In genomic region chr1:152189657-152190442, GRCh38 we compare ENCODE assay signal across 9 cellular contexts. TPM values are rescaled to one million over a fixed set of nuclear protein-coding genes. Genes with fewer than 3 reads are reported as not detected.
DNase-seq lines count a peak whose midpoint lies in the region; ATAC-seq and TF ChIP-seq lines count a peak whose summit lies in the region.
"Had no signal": no experiment of that assay in that cellular context is flagged by ENCODE, and none has a peak within 500 bp of the region (broad histone marks: within the 10 kb centered on the region; RNA-seq: fewer than 3 reads in every experiment).

No MANE protein-coding gene starts in this region.

- H4K20me1 ChIP-seq in PC-3 (ENCODE audit: low read length), result no peaks in the 10 kb centered on the region

- intact Hi-C loops in CD8-positive, alpha-beta T cell (cut with DNase I, micrococcal nuclease), result loop anchor here (1.0 to 10.0 kb wide), 7 partner anchors 157 to 268 kb away; no protein-coding TSS in a partner anchor
- intact Hi-C loops in PC-3 (cut with micrococcal nuclease), result loop anchor here (1.0 to 2.0 kb wide), 4 partner anchors 37 to 268 kb away; no protein-coding TSS in a partner anchor

- no peak overlapping the region for H3K27ac ChIP-seq in CD8-positive, alpha-beta T cell (ENCODE audit: low read depth, low read length)
- no peak overlapping the region for H3K27ac ChIP-seq in PC-3 (ENCODE audit: low read length)

- H3K4me3 Mint-ChIP-seq in CD8-positive, alpha-beta T cell, result peak overlapping the region; percentile 78
- H3K4me3 Mint-ChIP-seq in HFFc6 (peak overlapping the region; percentile 59), nephron progenitor cell (no peak overlapping the region)

- H3K9me3 Mint-ChIP-seq in CD8-positive, alpha-beta T cell, result no peaks in the 10 kb centered on the region
- H3K9me3 Mint-ChIP-seq in HFFc6, result no peaks in the 10 kb centered on the region
- peaks cover 43% of the 10 kb centered on the region for H3K9me3 Mint-ChIP-seq in nephron progenitor cell

- DNase-seq in CD8-positive, alpha-beta T cell, result peak; percentile 25 to 78 (median 61)
- peak; percentile 47 for DNase-seq in HFFc6
- peak; percentile 83 for DNase-seq in PC-3
- DNase-seq in activated T-cell treated with anti-CD3 and anti-CD28 coated beads for 48 hours (ENCODE audit: low read depth), result peak; percentile 60
- peak; percentile 41 for DNase-seq in fibroblast of gingiva (ENCODE audit: low read depth)
- DNase-seq in nephron progenitor cell, result peak; percentile 16
- peak; percentile 56 for DNase-seq in stimulated activated naive CD4-positive, alpha-beta T cell treated with Interleukin-2 at 50 U/mL for 16 hours (lab: John Stamatoyannopoulos, UW)

- H3K9ac ChIP-seq in PC-3 (ENCODE audit: low read length), result 0 out of 2 replicates have a peak overlapping the region, but pooled peaks have one; percentile 48

- peak; percentile 71 for ATAC-seq in CD8-positive, alpha-beta T cell
- peak; percentile 45 for ATAC-seq in PC-3
- no peak for ATAC-seq in HG02981 (IDR thresholded peaks at IDR 0.05; ENCODE audit: unreplicated experiment)

- POLR2A ChIA-PET in CD8-positive, alpha-beta T cell (lab: Charles Lee), result no interaction called here
- POLR2A ChIA-PET in PC-3 (lab: Charles Lee; ENCODE audit: unreplicated experiment), result no interaction called here

- peak overlapping the region; percentile 82 for H3K4me2 ChIP-seq in PC-3 (ENCODE audit: low read length)

- peaks cover 4% of the 10 kb centered on the region for H3K4me1 Mint-ChIP-seq in CD8-positive, alpha-beta T cell (ENCODE audit: low read depth)
- H3K4me1 Mint-ChIP-seq in HFFc6 (ENCODE audit: low read depth) (peaks cover 6% of the 10 kb centered on the region; the same call in 1 of the 2 replicates), nephron progenitor cell (no peaks in the 10 kb centered on the region)

- H3K36me3 ChIP-seq in CD8-positive, alpha-beta T cell (ENCODE audit: insufficient read depth, low read length), result no peaks in the 10 kb centered on the region
- H3K36me3 ChIP-seq in PC-3 (ENCODE audit: low read depth, low read length), result no peaks in the 10 kb centered on the region

- H2AFZ ChIP-seq in PC-3 (ENCODE audit: low read length), result peak overlapping the region; percentile 82

- no peaks in the 10 kb centered on the region for H3K4me1 ChIP-seq in CD8-positive, alpha-beta T cell (ENCODE audit: insufficient read depth, low read length)
- peaks cover 17% of the 10 kb centered on the region for H3K4me1 ChIP-seq in PC-3 (ENCODE audit: insufficient read depth, low read length)

- H3K27ac Mint-ChIP-seq in CD8-positive, alpha-beta T cell, result peak overlapping the region; percentile 34
- H3K27ac Mint-ChIP-seq in HFFc6 (no peak overlapping the region), nephron progenitor cell (no peak overlapping the region)

- no peaks in the 10 kb centered on the region for H3K9me3 ChIP-seq in CD8-positive, alpha-beta T cell (ENCODE audit: low read length)
- no peaks in the 10 kb centered on the region for H3K9me3 ChIP-seq in PC-3 (ENCODE audit: low read length)

- H3K27me3 ChIP-seq in CD8-positive, alpha-beta T cell (ENCODE audit: insufficient read depth, low read length), result no peaks in the 10 kb centered on the region
- no peaks in the 10 kb centered on the region for H3K27me3 ChIP-seq in PC-3 (ENCODE audit: low read length)

- TF ChIP-seq CTCF in CD8-positive, alpha-beta T cell (IDR thresholded peaks at IDR 0.05), result peak; percentile 87
- TF ChIP-seq CTCF in HFFc6 (IDR thresholded peaks at IDR 0.05) (peak; percentile 89), PC-3 (conservative IDR thresholded peaks at IDR 0.05; ENCODE audit: low read depth, low read length) (peak; percentile 95), nephron progenitor cell (IDR thresholded peaks at IDR 0.05) (no peak)

- H3F3A ChIP-seq in PC-3 (ENCODE audit: low read length, unreplicated experiment), result no peaks in the 10 kb centered on the region

- H3K4me3 ChIP-seq in CD8-positive, alpha-beta T cell (ENCODE audit: low read depth, low read length), result peak overlapping the region; percentile 87
- H3K4me3 ChIP-seq in PC-3 (ENCODE audit: low read length), result peak overlapping the region; percentile 67

- no peaks in the 10 kb centered on the region for H3K79me2 ChIP-seq in PC-3 (ENCODE audit: low read length)

- CTCF ChIA-PET in CD8-positive, alpha-beta T cell (lab: Charles Lee), result interaction anchor here (0.9 to 12.7 kb wide), 21 partner anchors 8 to 269 kb away, joined by 3 to 308 read pairs (median 4); partner anchors contain the start of gene S100A11
- CTCF ChIA-PET in PC-3 (lab: Charles Lee), result interaction anchor here (1.0 to 1.2 kb wide), 2 partner anchors 80 to 268 kb away, joined by 3 to 5 read pairs; no protein-coding TSS in a partner anchor

- no TSS peak for BruUV-seq in PC-3 (replicated peaks; lab: Mats Ljungman, UMichigan)

- no peaks in the 10 kb centered on the region for H3K36me3 Mint-ChIP-seq in CD8-positive, alpha-beta T cell
- no peaks in the 10 kb centered on the region for H3K36me3 Mint-ChIP-seq in HFFc6 (ENCODE audit: low read depth)
- no peaks in the 10 kb centered on the region for H3K36me3 Mint-ChIP-seq in nephron progenitor cell (ENCODE audit: low read depth)

- H3K27me3 Mint-ChIP-seq in CD8-positive, alpha-beta T cell (ENCODE audit: low read depth), result peaks cover 2% of the 10 kb centered on the region
- H3K27me3 Mint-ChIP-seq in HFFc6 (ENCODE audit: insufficient read depth) (peaks cover 4% of the 10 kb centered on the region), nephron progenitor cell (ENCODE audit: low read depth, poor library complexity) (no peaks in the 10 kb centered on the region)

- no peaks in the 10 kb centered on the region for H3K9me2 ChIP-seq in PC-3 (replicated peaks; ENCODE audit: low read length)

RNA-seq across cellular contexts. Expression of gene RPTN, which starts 30.8 kb away (rescaled TPM):
- total RNA-seq in CD8-positive, alpha-beta T cell, result not detected
- total RNA-seq in HFFc6 (2021; fragmentation: NEBNext Ultra II Directional; extraction: Animal tissue kit (Norgen Biotek cat#: 25700)), result not detected
- total RNA-seq in PC-3 (2014; rRNA removed), result not detected in 2 replicates
- total RNA-seq: activated CD8-positive, alpha-beta memory T cell treated with anti-CD3 and anti-CD28 coated beads for 36 hours had no signal

RNA-seq across cellular contexts. Expression of gene HRNR, which starts 34.1 kb away (rescaled TPM):
- total RNA-seq in CD8-positive, alpha-beta T cell, result not detected
- total RNA-seq in HFFc6 (2021; fragmentation: NEBNext Ultra II Directional; extraction: Animal tissue kit (Norgen Biotek cat#: 25700)), result not detected
- total RNA-seq in PC-3 (2014; rRNA removed), result not detected in 2 replicates
- total RNA-seq: activated CD8-positive, alpha-beta memory T cell treated with anti-CD3 and anti-CD28 coated beads for 36 hours had no signal

Comparison
In these comparisons a context has a peak if more than half of its experiments do, and no peak if none do; other contexts are left out.
1. DNase-seq: peak in every context shown above with its lines; median percentile 83 in PC-3; 61 in CD8-positive, alpha-beta T cell; 60 in activated T-cell treated with anti-CD3 and anti-CD28 coated beads for 48 hours; 56 in stimulated activated naive CD4-positive, alpha-beta T cell treated with Interleukin-2 at 50 U/mL for 16 hours; 47 in HFFc6; 41 in fibroblast of gingiva; 16 in nephron progenitor cell.